In genomic region chr2:60844105-60844504, GRCh38 we compare ENCODE assay signal across 1 cellular context.
TF ChIP-seq lines count a peak whose summit lies in the region.

No MANE protein-coding gene starts in this region.

TF ChIP-seq in GM12878, 131 proteins besides CTCF, POLR2A, EP300 and RAD21 (continued from another document):
- no peak for TF ChIP-seq BCLAF1 (IDR thresholded peaks at IDR 0.05)
- no peak for TF ChIP-seq ZSCAN29 (IDR thresholded peaks at IDR 0.05)
- TF ChIP-seq ATF2 (IDR thresholded peaks at IDR 0.05; ENCODE audit: low read length), result peak; percentile 10; the same call in 1 of the 2 replicates
- no peak for TF ChIP-seq IKZF1 (conservative IDR thresholded peaks at IDR 0.05)
